In the genomic region with DNA sequence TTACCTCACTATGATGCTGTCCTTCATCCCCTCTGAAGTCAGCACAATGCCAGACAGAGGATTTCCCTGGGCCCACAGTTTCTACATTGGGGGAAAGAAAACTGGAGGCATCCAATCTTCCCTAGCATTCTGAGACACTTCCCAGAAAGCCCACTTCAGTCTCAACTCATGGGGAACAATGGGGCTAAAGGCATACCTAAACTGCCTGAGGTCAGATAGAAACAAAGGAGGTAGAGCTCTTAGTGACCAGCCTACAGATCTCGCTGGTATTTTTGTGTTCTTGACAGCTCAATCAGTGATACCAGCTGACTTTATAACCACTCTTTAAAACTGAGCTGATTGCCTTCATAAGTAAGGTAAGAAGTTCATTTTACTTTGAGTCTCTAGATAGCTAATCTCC, we compare ENCODE assay signal across 19 cellular contexts.
A peak's percentile ranks its signal among the peaks of the same experiment; 100 is the strongest.
DNase-seq lines count a peak whose midpoint lies in the region; ATAC-seq, FAIRE-seq and TF ChIP-seq lines count a peak whose summit lies in the region.
"Had no signal": no experiment of that assay in that cellular context is flagged by ENCODE, and none has a peak within 500 bp of the region (broad histone marks: within the 10 kb centered on the region; RNA-seq: fewer than 3 reads in every experiment).

No MANE protein-coding gene starts in this region.

- 2% methylated on average over 1 of the region's 1 CpG for WGBS in K562 (ENCODE audit: insufficient coverage, low coverage, missing lambda C conversion rate)
- no CpG with 5 or more reads among the region's 1 CpG for WGBS in mesendoderm (ENCODE audit: extremely low coverage, insufficient coverage, low lambda C conversion rate)
- 62 to 90% (median 76%) methylated on average over 1 of the region's 1 CpG for WGBS in spleen, 5 donors

- peak overlapping the region; percentile 30; the same call in 1 of the 2 replicates for H2AFZ ChIP-seq in GM23338
- no peak overlapping the region for H2AFZ ChIP-seq in K562 (ENCODE audit: low read depth, low read length)
- H2AFZ ChIP-seq: GM23248 had no signal

- no peaks in the 10 kb centered on the region for H3K27me3 Mint-ChIP-seq in GM23338 (ENCODE audit: insufficient read depth, low read depth, poor library complexity)
- H3K27me3 Mint-ChIP-seq in activated T-helper 17 cell treated with anti-CD3 and anti-CD28 coated beads, Interleukin-2, amount 50 U/mL, for 72 hours, result no peaks in the 10 kb centered on the region
- H3K27me3 Mint-ChIP-seq: CD4-positive, alpha-beta memory T cell had no signal

- no peaks in the 10 kb centered on the region for H3K27me3 ChIP-seq in GM23338 (ENCODE audit: insufficient read depth)
- H3K27me3 ChIP-seq in K562 (ENCODE audit: control insufficient read depth in 2 of 2, insufficient read depth in 2 of 2, low read length in 2 of 2), result no peaks in the 10 kb centered on the region
- no peaks in the 10 kb centered on the region for H3K27me3 ChIP-seq in mesendoderm (ENCODE audit: insufficient read depth, low read length, poor library complexity)
- H3K27me3 ChIP-seq in spleen (replicated peaks in 1 of 7), result no peaks in the 10 kb centered on the region

- intact Hi-C loops in K562 (cut with micrococcal nuclease), result no loop called here
- intact Hi-C loops in spleen (cut with DNase I; ENCODE audit: low total_unique reads), result no loop called here

- POLR2A ChIA-PET in K562 (lab: Yijun Ruan, JAX), result interaction anchor here (0.6 to 1.7 kb wide), 4 partner anchors 9 to 1576 kb away, joined by 3 to 6 read pairs (median 3); no protein-coding TSS in a partner anchor

- H3K9me2 ChIP-seq in GM23338 (ENCODE audit: insufficient read depth), result no peaks in the 10 kb centered on the region

- in situ Hi-C loops in K562 (cut with MboI), result no loop called here

- no peak overlapping the region for H3K27ac ChIP-seq in GM23338 (ENCODE audit: low read depth)
- no peak overlapping the region for H3K27ac ChIP-seq in K562 (ENCODE audit: extremely low read depth, low read depth, low read length)
- no peak overlapping the region for H3K27ac ChIP-seq in mesendoderm (ENCODE audit: low read depth, low read length)
- H3K27ac ChIP-seq in spleen, result peak overlapping the region in 6 of 8 donors; percentile 40 to 71 (median 53)
- H3K27ac ChIP-seq: GM23248 had no signal

- no peaks in the 10 kb centered on the region for H3K4me1 ChIP-seq in GM23338 (ENCODE audit: insufficient read depth)
- H3K4me1 ChIP-seq in K562 (replicated peaks in 1 of 2; ENCODE audit: control insufficient read depth in 2 of 2, insufficient read depth in 2 of 2, low read length in 2 of 2), result no peaks in the 10 kb centered on the region
- no peaks in the 10 kb centered on the region for H3K4me1 ChIP-seq in mesendoderm (ENCODE audit: control insufficient read depth, low read depth, low read length)
- H3K4me1 ChIP-seq in spleen, result no peaks in the 10 kb centered on the region
- H3K4me1 ChIP-seq: HAP-1 had no signal

- CTCF ChIA-PET in K562 (lab: Yijun Ruan, JAX; ENCODE audit: low intra/inter-chr PET ratio), result no interaction called here

- BruUV-seq in K562 (replicated peaks; lab: Mats Ljungman, UMichigan), result no TSS peak

- H3F3A ChIP-seq in GM23338 (replicated peaks; ENCODE audit: low read depth), result no peaks in the 10 kb centered on the region

- no peaks in the 10 kb centered on the region for H3K9me3 Mint-ChIP-seq in GM23338
- H3K9me3 Mint-ChIP-seq in activated T-helper 17 cell treated with anti-CD3 and anti-CD28 coated beads, Interleukin-2, amount 50 U/mL, for 72 hours, result no peaks in the 10 kb centered on the region

- H2BK5ac ChIP-seq in mesendoderm (ENCODE audit: low read length), result no peak overlapping the region

- H3K18ac ChIP-seq in mesendoderm (ENCODE audit: low read length), result no peak overlapping the region

- no peak for FAIRE-seq in K562 (lab: Jason Lieb, UNC)
- FAIRE-seq: G401.6, GM12892, H54 had no signal

- ATAC-seq in GM23338 (no peak), K562 (no peak), omental fat pad (ENCODE audit: low FRiP score) (no peak)
- ATAC-seq in activated T-helper 17 cell treated with anti-CD3 and anti-CD28 coated beads, Interleukin-2, amount 50 U/mL, for 72 hours (replicated peaks), result no peak

- no peak overlapping the region for H3K4me3 ChIP-seq in GM23338
- no peak overlapping the region for H3K4me3 ChIP-seq in K562
- no peak overlapping the region for H3K4me3 ChIP-seq in mesendoderm (ENCODE audit: low read length)
- H3K4me3 ChIP-seq in spleen, result no peak overlapping the region
- H3K4me3 ChIP-seq: GM23248, HAP-1 had no signal

- H2AK5ac ChIP-seq in mesendoderm (ENCODE audit: low read length), result no peak overlapping the region

- H3K79me2 ChIP-seq in GM23338 (replicated peaks; ENCODE audit: insufficient read depth) (no peaks in the 10 kb centered on the region), K562 (ENCODE audit: control insufficient read depth, insufficient read depth, low read length) (no peaks in the 10 kb centered on the region), mesendoderm (ENCODE audit: control insufficient read depth, insufficient read depth, low read length) (no peaks in the 10 kb centered on the region)

- no peak overlapping the region for H3K27ac Mint-ChIP-seq in GM23338
- H3K27ac Mint-ChIP-seq in activated T-helper 17 cell treated with anti-CD3 and anti-CD28 coated beads, Interleukin-2, amount 50 U/mL, for 72 hours, result no peak overlapping the region
- H3K27ac Mint-ChIP-seq: CD4-positive, alpha-beta memory T cell; HFFc6 had no signal

- no peak overlapping the region for H3K4me3 Mint-ChIP-seq in GM23338
- no peak overlapping the region for H3K4me3 Mint-ChIP-seq in activated T-helper 17 cell treated with anti-CD3 and anti-CD28 coated beads, Interleukin-2, amount 50 U/mL, for 72 hours
- H3K4me3 Mint-ChIP-seq: CD4-positive, alpha-beta memory T cell; HFFc6 had no signal

- H3K56ac ChIP-seq in mesendoderm (ENCODE audit: low read length), result no peak overlapping the region

- H3K9me1 ChIP-seq in K562 (ENCODE audit: control insufficient read depth, insufficient read depth, low read length), result no peaks in the 10 kb centered on the region

- no peaks in the 10 kb centered on the region; the same call in 1 of the 2 replicates for H3K9me3 ChIP-seq in K562 (replicated peaks; ENCODE audit: control insufficient read depth, insufficient read depth, low read depth, low read length)
- peaks cover 0 to 22% (median 7%) of the 10 kb centered on the region in 8 donors for H3K9me3 ChIP-seq in spleen
- H3K9me3 ChIP-seq: HAP-1 had no signal

- H3K4me2 ChIP-seq in GM23338 (no peak overlapping the region), K562 (ENCODE audit: insufficient read depth, low read length) (no peak overlapping the region), mesendoderm (ENCODE audit: low read length) (no peak overlapping the region)

- no peak overlapping the region for H3K23ac ChIP-seq in mesendoderm (ENCODE audit: low read length)

- no peak overlapping the region for H3K9ac ChIP-seq in K562 (ENCODE audit: insufficient read depth in 1 of 2, low read depth in 2 of 2, low read length in 2 of 2)
- H3K9ac ChIP-seq in mesendoderm (ENCODE audit: low read length), result no peak overlapping the region
- H3K9ac ChIP-seq: GM23248 had no signal

- no peak overlapping the region for H2BK15ac ChIP-seq in mesendoderm (replicated peaks; ENCODE audit: low read depth)

- no peak for TF ChIP-seq EP300 in K562 (IDR thresholded peaks at IDR 0.05; ENCODE audit: low read length)

- no peaks in the 10 kb centered on the region for H4K20me1 ChIP-seq in GM23338 (replicated peaks; ENCODE audit: insufficient read depth)
- H4K20me1 ChIP-seq in K562 (replicated peaks; ENCODE audit: control insufficient read depth, insufficient read depth, low read length), result no peaks in the 10 kb centered on the region

- TF ChIP-seq RAD21 in K562 (CRISPR knock-in tag; conservative IDR thresholded peaks at IDR 0.05 in 1 of 2, IDR thresholded peaks at IDR 0.05 in 1 of 2), result no peak

- no peak overlapping the region for H3K4ac ChIP-seq in mesendoderm (ENCODE audit: low read depth, low read length)

- no peak overlapping the region for H4K8ac ChIP-seq in mesendoderm (ENCODE audit: low read depth, low read length)

- no peak for DNase-seq in GM23338 (ENCODE audit: low spot score)
- no peak for DNase-seq in K562 (ENCODE audit: extremely low read depth in 1 of 4, low spot score in 3 of 4)
- DNase-seq in mesendoderm, result peak; percentile 26
- DNase-seq in spleen, result no peak
- DNase-seq in cerebellum (ENCODE audit: low spot score), result no peak
- DNase-seq in omental fat pad (ENCODE audit: low spot score), result no peak
- DNase-seq: C1 segment of cervical spinal cord, Calu3, COR-L47, DMS53, DMS79 treated with DMSO at 0.1 percent for 48 hours, GM23248, HFFc6 had no signal

- TF ChIP-seq CTCF in GM23338 (conservative IDR thresholded peaks at IDR 0.05; ENCODE audit: low read depth in 2 of 2) (no peak), K562 (IDR thresholded peaks at IDR 0.05 in 2 of 3, conservative IDR thresholded peaks at IDR 0.05 in 1 of 3; ENCODE audit: insufficient read depth in 2 of 3, low read depth in 1 of 3, low read length in 3 of 3) (no peak), spleen (IDR thresholded peaks at IDR 0.05 in 8 of 11, conservative IDR thresholded peaks at IDR 0.05 in 3 of 11) (no peak), omental fat pad (IDR thresholded peaks at IDR 0.05) (no peak)

- peaks cover 5% of the 10 kb centered on the region; the same call in 1 of the 3 replicates for H3K4me1 Mint-ChIP-seq in GM23338
- H3K4me1 Mint-ChIP-seq in activated T-helper 17 cell treated with anti-CD3 and anti-CD28 coated beads, Interleukin-2, amount 50 U/mL, for 72 hours, result no peaks in the 10 kb centered on the region
- H3K4me1 Mint-ChIP-seq: CD4-positive, alpha-beta memory T cell had no signal

- no peaks in the 10 kb centered on the region for H3K36me3 Mint-ChIP-seq in GM23338 (ENCODE audit: low read depth)
- H3K36me3 Mint-ChIP-seq in activated T-helper 17 cell treated with anti-CD3 and anti-CD28 coated beads, Interleukin-2, amount 50 U/mL, for 72 hours (ENCODE audit: low read depth), result no peaks in the 10 kb centered on the region
- H3K36me3 Mint-ChIP-seq: CD4-positive, alpha-beta memory T cell had no signal

- no peaks in the 10 kb centered on the region for H3K79me1 ChIP-seq in mesendoderm (ENCODE audit: low read length)

- no peak for TF ChIP-seq POLR2A in K562 (conservative IDR thresholded peaks at IDR 0.05)
- TF ChIP-seq POLR2A in spleen (IDR thresholded peaks at IDR 0.05), result no peak

- H3K36me3 ChIP-seq in GM23338 (ENCODE audit: insufficient read depth), result no peaks in the 10 kb centered on the region
- H3K36me3 ChIP-seq in K562 (ENCODE audit: control insufficient read depth, insufficient read depth, low read length), result no peaks in the 10 kb centered on the region
- no peaks in the 10 kb centered on the region for H3K36me3 ChIP-seq in mesendoderm (ENCODE audit: control insufficient read depth, insufficient read depth, low read length)
- no peaks in the 10 kb centered on the region for H3K36me3 ChIP-seq in spleen
- H3K36me3 ChIP-seq: HAP-1 had no signal

- no peak overlapping the region for H4K5ac ChIP-seq in mesendoderm (ENCODE audit: low read length)

- H2BK120ac ChIP-seq in mesendoderm (ENCODE audit: low read depth, low read length), result no peak overlapping the region

TF ChIP-seq in GM23338, 12 proteins besides CTCF, POLR2A, EP300 and RAD21:
- TF ChIP-seq ZNF331 (CRISPR knock-in tag; IDR thresholded peaks at IDR 0.05; ENCODE audit: low read depth) (no peak), EZH2phosphoT487 (IDR thresholded peaks at IDR 0.05; ENCODE audit: unreplicated experiment) (no peak)

TF ChIP-seq in K562, 482 proteins besides CTCF, POLR2A, EP300 and RAD21 (continues in another document):
- 0 out of 2 replicates have a peak, but pooled peaks have one; percentile 36 for TF ChIP-seq TEAD2 (tag; IDR thresholded peaks at IDR 0.05)
- TF ChIP-seq PRMT5 (CRISPR knock-in tag; IDR thresholded peaks at IDR 0.05), result 0 out of 2 replicates have a peak, but pooled peaks have one; percentile 73

Comparison
In these comparisons a context has a peak if more than half of its experiments do, and no peak if none do; other contexts are left out.
1. H3K27ac ChIP-seq: peak in spleen (6 of 8); none in GM23338 (single experiment), K562 (single experiment) and mesendoderm (single experiment).